In genomic region chr12:65876898-65877721, GRCh38 we compare ENCODE assay signal across 14 cellular contexts. TPM values are rescaled to one million over a fixed set of nuclear protein-coding genes. Genes with fewer than 3 reads are reported as not detected.
DNase-seq lines count a peak whose midpoint lies in the region; ATAC-seq and TF ChIP-seq lines count a peak whose summit lies in the region.
"Had no signal": no experiment of that assay in that cellular context is flagged by ENCODE, and none has a peak within 500 bp of the region (broad histone marks: within the 10 kb centered on the region; RNA-seq: fewer than 3 reads in every experiment).

No MANE protein-coding gene starts in this region.

- no peak for TF ChIP-seq CTCF in foreskin fibroblast (IDR thresholded peaks at IDR 0.05; ENCODE audit: low read depth, low read length)

- peak overlapping the region; percentile 91 for H3K9ac ChIP-seq in adipocyte (ENCODE audit: low read length)

- no peaks in the 10 kb centered on the region for H3K27me3 ChIP-seq in HAP-1 (ENCODE audit: low read depth)
- H3K27me3 ChIP-seq in adipocyte (replicated peaks; ENCODE audit: control insufficient read depth, insufficient read depth, low read length) = no peaks in the 10 kb centered on the region
- H3K27me3 ChIP-seq: adrenal gland, upper lobe of left lung had no signal

- H3K36me3 ChIP-seq in HAP-1 (replicated peaks) (no peaks in the 10 kb centered on the region), adipocyte (ENCODE audit: control insufficient read depth, insufficient read depth, low read length, severe bottlenecking) (peaks cover 18% of the 10 kb centered on the region)
- H3K36me3 ChIP-seq: adrenal gland, left ventricle myocardium inferior, upper lobe of left lung had no signal

- H3K4me1 ChIP-seq in HAP-1 (peaks cover 53% of the 10 kb centered on the region), adipocyte (ENCODE audit: control insufficient read depth, insufficient read depth, low read length) (peaks cover 40% of the 10 kb centered on the region)

- H3K9me3 ChIP-seq in HAP-1 (no peaks in the 10 kb centered on the region), adipocyte (ENCODE audit: control insufficient read depth, low read length) (no peaks in the 10 kb centered on the region)
- H3K9me3 ChIP-seq: adrenal gland, left ventricle myocardium inferior, upper lobe of left lung had no signal

- H3K4me3 ChIP-seq in HAP-1 = no peak overlapping the region
- H3K4me3 ChIP-seq in adipocyte (ENCODE audit: low read length) = peak overlapping the region; percentile 18
- no peak overlapping the region for H3K4me3 ChIP-seq in foreskin fibroblast (ENCODE audit: low read depth in 1 of 2, low read length in 2 of 2)
- H3K4me3 ChIP-seq: adrenal gland, left ventricle myocardium inferior, upper lobe of left lung had no signal

- ATAC-seq in HG03175 (IDR thresholded peaks at IDR 0.05; ENCODE audit: unreplicated experiment) = no peak
- ATAC-seq: esophagus mucosa had no signal

- DNase-seq in HAP-1 (ENCODE audit: low spot score in 2 of 2) (peak; percentile 52 to 75), adipocyte (ENCODE audit: low read depth) (peak; percentile 25), foreskin fibroblast (peak; percentile 64 to 81), renal cortical epithelial cell (ENCODE audit: low read depth) (peak; percentile 65), SKM-1 treated with dmso at 0.1 percent for 144 hours (lab: John Stamatoyannopoulos, UW; ENCODE audit: unreplicated experiment) (no peak), cortex of kidney (lab: John Stamatoyannopoulos, UW) (no peak)
- no peak for DNase-seq in stimulated activated CD4-positive, alpha-beta T cell treated with anti-CD3 and anti-CD28 coated beads, Interleukin-1b, Interleukin-23, amount 100 ng/mL, for 48 hours
- DNase-seq: left ventricle myocardium inferior, NCI-H146, T-helper 9 cell, upper lobe of left lung had no signal

- in situ Hi-C loops in HAP-1 (cut with MboI; ENCODE audit: low sequenced_read_pairs) = no loop called here

RNA-seq across cellular contexts. Expression of gene HMGA2, which starts 52.8 kb away (rescaled TPM):
- 18.3 and 32.1 TPM in 2 replicates for total RNA-seq in renal cortical epithelial cell
- total RNA-seq: left ventricle myocardium inferior had no signal

Comparison
In these comparisons a context has a peak if more than half of its experiments do, and no peak if none do; other contexts are left out.
1. DNase-seq: peak in HAP-1 (2 of 2), adipocyte (single experiment), foreskin fibroblast (2 of 2) and renal cortical epithelial cell (single experiment); none in SKM-1 treated with dmso at 0.1 percent for 144 hours (single experiment), cortex of kidney (single experiment) and stimulated activated CD4-positive, alpha-beta T cell treated with anti-CD3 and anti-CD28 coated beads, Interleukin-1b, Interleukin-23, amount 100 ng/mL, for 48 hours (single experiment).